ENCODE assay signal across 3 cellular contexts in the genomic region with DNA sequence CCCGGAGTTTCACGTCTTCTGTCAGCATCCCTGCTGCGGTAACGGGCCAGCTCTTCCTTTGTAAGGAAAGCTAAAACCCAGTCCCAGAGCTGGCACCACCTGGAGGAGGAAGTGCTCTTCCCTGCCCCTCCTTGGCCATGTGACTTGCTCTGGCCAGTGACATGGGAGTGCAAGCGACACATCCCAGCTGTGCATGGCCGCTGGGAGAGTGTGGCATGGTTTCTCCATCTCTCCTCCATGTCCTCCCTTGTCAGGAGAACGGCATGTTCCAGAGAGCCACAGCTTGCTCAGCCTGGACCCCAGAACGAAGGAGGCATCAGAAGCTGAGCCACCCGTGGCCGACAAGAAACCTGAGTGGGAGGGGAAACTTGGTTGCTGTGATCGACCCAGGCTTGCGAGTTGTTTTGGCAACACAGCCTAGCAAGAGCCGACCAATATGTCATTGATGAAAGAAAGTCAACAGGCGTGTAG.
TF ChIP-seq lines count a peak whose summit lies in the region.

No MANE protein-coding gene starts in this region.

TF ChIP-seq in A549, 52 proteins besides CTCF, POLR2A, EP300 and RAD21:
- TF ChIP-seq EHF (CRISPR knock-in tag; IDR thresholded peaks at IDR 0.05) = no peak
- TF ChIP-seq, protein P1, sequence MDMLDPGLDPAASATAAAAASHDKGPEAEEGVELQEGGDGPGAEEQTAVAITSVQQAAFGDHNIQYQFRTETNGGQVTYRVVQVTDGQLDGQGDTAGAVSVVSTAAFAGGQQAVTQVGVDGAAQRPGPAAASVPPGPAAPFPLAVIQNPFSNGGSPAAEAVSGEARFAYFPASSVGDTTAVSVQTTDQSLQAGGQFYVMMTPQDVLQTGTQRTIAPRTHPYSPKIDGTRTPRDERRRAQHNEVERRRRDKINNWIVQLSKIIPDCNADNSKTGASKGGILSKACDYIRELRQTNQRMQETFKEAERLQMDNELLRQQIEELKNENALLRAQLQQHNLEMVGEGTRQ (IDR thresholded peaks at IDR 0.05) = 0 out of 2 replicates have a peak, but pooled peaks have one; percentile 35

TF ChIP-seq in HCT116, 20 proteins besides CTCF, POLR2A, EP300 and RAD21:
- 0 out of 2 replicates have a peak, but pooled peaks have one; percentile 10 for TF ChIP-seq POLR2AphosphoS5 (IDR thresholded peaks at IDR 0.05; ENCODE audit: low read depth, low read length)
- no peak for TF ChIP-seq YY1 (IDR thresholded peaks at IDR 0.05; ENCODE audit: extremely low read depth, insufficient replicate concordance, low read depth, low read length)

TF ChIP-seq in HepG2, 621 proteins besides CTCF, POLR2A, EP300 and RAD21 (continues in another document):
- TF ChIP-seq ZNF343 (CRISPR knock-in tag; IDR thresholded peaks at IDR 0.05) (no peak), SATB2 (CRISPR knock-in tag; IDR thresholded peaks at IDR 0.05) (no peak), CREM (IDR thresholded peaks at IDR 0.05) (no peak), CREM (CRISPR knock-in tag; IDR thresholded peaks at IDR 0.05) (no peak), ATF1 (CRISPR knock-in tag; IDR thresholded peaks at IDR 0.05) (no peak), ATRX (CRISPR knock-in tag; IDR thresholded peaks at IDR 0.05; ENCODE audit: borderline replicate concordance) (no peak), HOXD1 (CRISPR knock-in tag; IDR thresholded peaks at IDR 0.05) (no peak), ZNF451 (CRISPR knock-in tag; IDR thresholded peaks at IDR 0.05) (0 out of 2 replicates have a peak, but pooled peaks have one; percentile 18), NFKB2 (CRISPR knock-in tag; IDR thresholded peaks at IDR 0.05; ENCODE audit: borderline replicate concordance) (no peak), ZKSCAN1 (IDR thresholded peaks at IDR 0.05; ENCODE audit: low read length) (no peak), GABPB1 (CRISPR knock-in tag; IDR thresholded peaks at IDR 0.05) (0 out of 2 replicates have a peak, but pooled peaks have one; percentile 17), NR2F2 (IDR thresholded peaks at IDR 0.05; ENCODE audit: borderline replicate concordance, low read depth) (no peak), NCOA1 (CRISPR knock-in tag; IDR thresholded peaks at IDR 0.05) (no peak), RNF2 (conservative IDR thresholded peaks at IDR 0.05; ENCODE audit: low read depth) (no peak), ZNF235 (CRISPR knock-in tag; IDR thresholded peaks at IDR 0.05; ENCODE audit: borderline replicate concordance) (no peak), CENPT (CRISPR knock-in tag; IDR thresholded peaks at IDR 0.05; ENCODE audit: low read depth) (no peak), ETV6 (CRISPR knock-in tag; conservative IDR thresholded peaks at IDR 0.05) (no peak), ZNF331 (CRISPR knock-in tag; IDR thresholded peaks at IDR 0.05) (0 out of 2 replicates have a peak, but pooled peaks have one; percentile 9), ZC3H13 (CRISPR knock-in tag; IDR thresholded peaks at IDR 0.05) (no peak), POLR2AphosphoS2 (IDR thresholded peaks at IDR 0.05; ENCODE audit: low read depth, low read length) (no peak), SSRP1 (CRISPR knock-in tag; IDR thresholded peaks at IDR 0.05) (no peak), TBP (CRISPR knock-in tag; IDR thresholded peaks at IDR 0.05) (no peak), KDM6A (CRISPR knock-in tag; IDR thresholded peaks at IDR 0.05; ENCODE audit: low read depth) (no peak), ZNF780A (CRISPR knock-in tag; IDR thresholded peaks at IDR 0.05) (no peak)
- TF ChIP-seq, protein P2, sequence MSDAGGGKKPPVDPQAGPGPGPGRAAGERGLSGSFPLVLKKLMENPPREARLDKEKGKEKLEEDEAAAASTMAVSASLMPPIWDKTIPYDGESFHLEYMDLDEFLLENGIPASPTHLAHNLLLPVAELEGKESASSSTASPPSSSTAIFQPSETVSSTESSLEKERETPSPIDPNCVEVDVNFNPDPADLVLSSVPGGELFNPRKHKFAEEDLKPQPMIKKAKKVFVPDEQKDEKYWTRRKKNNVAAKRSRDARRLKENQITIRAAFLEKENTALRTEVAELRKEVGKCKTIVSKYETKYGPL (CRISPR knock-in tag; IDR thresholded peaks at IDR 0.05) = no peak
- TF ChIP-seq, protein P3, sequence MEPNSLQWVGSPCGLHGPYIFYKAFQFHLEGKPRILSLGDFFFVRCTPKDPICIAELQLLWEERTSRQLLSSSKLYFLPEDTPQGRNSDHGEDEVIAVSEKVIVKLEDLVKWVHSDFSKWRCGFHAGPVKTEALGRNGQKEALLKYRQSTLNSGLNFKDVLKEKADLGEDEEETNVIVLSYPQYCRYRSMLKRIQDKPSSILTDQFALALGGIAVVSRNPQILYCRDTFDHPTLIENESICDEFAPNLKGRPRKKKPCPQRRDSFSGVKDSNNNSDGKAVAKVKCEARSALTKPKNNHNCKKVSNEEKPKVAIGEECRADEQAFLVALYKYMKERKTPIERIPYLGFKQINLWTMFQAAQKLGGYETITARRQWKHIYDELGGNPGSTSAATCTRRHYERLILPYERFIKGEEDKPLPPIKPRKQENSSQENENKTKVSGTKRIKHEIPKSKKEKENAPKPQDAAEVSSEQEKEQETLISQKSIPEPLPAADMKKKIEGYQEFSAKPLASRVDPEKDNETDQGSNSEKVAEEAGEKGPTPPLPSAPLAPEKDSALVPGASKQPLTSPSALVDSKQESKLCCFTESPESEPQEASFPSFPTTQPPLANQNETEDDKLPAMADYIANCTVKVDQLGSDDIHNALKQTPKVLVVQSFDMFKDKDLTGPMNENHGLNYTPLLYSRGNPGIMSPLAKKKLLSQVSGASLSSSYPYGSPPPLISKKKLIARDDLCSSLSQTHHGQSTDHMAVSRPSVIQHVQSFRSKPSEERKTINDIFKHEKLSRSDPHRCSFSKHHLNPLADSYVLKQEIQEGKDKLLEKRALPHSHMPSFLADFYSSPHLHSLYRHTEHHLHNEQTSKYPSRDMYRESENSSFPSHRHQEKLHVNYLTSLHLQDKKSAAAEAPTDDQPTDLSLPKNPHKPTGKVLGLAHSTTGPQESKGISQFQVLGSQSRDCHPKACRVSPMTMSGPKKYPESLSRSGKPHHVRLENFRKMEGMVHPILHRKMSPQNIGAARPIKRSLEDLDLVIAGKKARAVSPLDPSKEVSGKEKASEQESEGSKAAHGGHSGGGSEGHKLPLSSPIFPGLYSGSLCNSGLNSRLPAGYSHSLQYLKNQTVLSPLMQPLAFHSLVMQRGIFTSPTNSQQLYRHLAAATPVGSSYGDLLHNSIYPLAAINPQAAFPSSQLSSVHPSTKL (CRISPR knock-in tag; IDR thresholded peaks at IDR 0.05) = no peak
- TF ChIP-seq, protein P4, sequence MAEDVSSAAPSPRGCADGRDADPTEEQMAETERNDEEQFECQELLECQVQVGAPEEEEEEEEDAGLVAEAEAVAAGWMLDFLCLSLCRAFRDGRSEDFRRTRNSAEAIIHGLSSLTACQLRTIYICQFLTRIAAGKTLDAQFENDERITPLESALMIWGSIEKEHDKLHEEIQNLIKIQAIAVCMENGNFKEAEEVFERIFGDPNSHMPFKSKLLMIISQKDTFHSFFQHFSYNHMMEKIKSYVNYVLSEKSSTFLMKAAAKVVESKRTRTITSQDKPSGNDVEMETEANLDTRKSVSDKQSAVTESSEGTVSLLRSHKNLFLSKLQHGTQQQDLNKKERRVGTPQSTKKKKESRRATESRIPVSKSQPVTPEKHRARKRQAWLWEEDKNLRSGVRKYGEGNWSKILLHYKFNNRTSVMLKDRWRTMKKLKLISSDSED (CRISPR knock-in tag; IDR thresholded peaks at IDR 0.05) = no peak
- TF ChIP-seq, protein P5, sequence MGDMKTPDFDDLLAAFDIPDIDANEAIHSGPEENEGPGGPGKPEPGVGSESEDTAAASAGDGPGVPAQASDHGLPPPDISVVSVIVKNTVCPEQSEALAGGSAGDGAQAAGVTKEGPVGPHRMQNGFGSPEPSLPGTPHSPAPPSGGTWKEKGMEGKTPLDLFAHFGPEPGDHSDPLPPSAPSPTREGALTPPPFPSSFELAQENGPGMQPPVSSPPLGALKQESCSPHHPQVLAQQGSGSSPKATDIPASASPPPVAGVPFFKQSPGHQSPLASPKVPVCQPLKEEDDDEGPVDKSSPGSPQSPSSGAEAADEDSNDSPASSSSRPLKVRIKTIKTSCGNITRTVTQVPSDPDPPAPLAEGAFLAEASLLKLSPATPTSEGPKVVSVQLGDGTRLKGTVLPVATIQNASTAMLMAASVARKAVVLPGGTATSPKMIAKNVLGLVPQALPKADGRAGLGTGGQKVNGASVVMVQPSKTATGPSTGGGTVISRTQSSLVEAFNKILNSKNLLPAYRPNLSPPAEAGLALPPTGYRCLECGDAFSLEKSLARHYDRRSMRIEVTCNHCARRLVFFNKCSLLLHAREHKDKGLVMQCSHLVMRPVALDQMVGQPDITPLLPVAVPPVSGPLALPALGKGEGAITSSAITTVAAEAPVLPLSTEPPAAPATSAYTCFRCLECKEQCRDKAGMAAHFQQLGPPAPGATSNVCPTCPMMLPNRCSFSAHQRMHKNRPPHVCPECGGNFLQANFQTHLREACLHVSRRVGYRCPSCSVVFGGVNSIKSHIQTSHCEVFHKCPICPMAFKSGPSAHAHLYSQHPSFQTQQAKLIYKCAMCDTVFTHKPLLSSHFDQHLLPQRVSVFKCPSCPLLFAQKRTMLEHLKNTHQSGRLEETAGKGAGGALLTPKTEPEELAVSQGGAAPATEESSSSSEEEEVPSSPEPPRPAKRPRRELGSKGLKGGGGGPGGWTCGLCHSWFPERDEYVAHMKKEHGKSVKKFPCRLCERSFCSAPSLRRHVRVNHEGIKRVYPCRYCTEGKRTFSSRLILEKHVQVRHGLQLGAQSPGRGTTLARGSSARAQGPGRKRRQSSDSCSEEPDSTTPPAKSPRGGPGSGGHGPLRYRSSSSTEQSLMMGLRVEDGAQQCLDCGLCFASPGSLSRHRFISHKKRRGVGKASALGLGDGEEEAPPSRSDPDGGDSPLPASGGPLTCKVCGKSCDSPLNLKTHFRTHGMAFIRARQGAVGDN (CRISPR knock-in tag; IDR thresholded peaks at IDR 0.05) = peak; percentile 50; the same call in 1 of the 2 replicates
- TF ChIP-seq, protein P6, sequence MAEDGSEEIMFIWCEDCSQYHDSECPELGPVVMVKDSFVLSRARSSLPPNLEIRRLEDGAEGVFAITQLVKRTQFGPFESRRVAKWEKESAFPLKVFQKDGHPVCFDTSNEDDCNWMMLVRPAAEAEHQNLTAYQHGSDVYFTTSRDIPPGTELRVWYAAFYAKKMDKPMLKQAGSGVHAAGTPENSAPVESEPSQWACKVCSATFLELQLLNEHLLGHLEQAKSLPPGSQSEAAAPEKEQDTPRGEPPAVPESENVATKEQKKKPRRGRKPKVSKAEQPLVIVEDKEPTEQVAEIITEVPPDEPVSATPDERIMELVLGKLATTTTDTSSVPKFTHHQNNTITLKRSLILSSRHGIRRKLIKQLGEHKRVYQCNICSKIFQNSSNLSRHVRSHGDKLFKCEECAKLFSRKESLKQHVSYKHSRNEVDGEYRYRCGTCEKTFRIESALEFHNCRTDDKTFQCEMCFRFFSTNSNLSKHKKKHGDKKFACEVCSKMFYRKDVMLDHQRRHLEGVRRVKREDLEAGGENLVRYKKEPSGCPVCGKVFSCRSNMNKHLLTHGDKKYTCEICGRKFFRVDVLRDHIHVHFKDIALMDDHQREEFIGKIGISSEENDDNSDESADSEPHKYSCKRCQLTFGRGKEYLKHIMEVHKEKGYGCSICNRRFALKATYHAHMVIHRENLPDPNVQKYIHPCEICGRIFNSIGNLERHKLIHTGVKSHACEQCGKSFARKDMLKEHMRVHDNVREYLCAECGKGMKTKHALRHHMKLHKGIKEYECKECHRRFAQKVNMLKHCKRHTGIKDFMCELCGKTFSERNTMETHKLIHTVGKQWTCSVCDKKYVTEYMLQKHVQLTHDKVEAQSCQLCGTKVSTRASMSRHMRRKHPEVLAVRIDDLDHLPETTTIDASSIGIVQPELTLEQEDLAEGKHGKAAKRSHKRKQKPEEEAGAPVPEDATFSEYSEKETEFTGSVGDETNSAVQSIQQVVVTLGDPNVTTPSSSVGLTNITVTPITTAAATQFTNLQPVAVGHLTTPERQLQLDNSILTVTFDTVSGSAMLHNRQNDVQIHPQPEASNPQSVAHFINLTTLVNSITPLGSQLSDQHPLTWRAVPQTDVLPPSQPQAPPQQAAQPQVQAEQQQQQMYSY (CRISPR knock-in tag; IDR thresholded peaks at IDR 0.05) = no peak
- TF ChIP-seq, protein P7, sequence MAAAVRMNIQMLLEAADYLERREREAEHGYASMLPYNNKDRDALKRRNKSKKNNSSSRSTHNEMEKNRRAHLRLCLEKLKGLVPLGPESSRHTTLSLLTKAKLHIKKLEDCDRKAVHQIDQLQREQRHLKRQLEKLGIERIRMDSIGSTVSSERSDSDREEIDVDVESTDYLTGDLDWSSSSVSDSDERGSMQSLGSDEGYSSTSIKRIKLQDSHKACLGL (CRISPR knock-in tag; IDR thresholded peaks at IDR 0.05) = no peak
- TF ChIP-seq, protein P8, sequence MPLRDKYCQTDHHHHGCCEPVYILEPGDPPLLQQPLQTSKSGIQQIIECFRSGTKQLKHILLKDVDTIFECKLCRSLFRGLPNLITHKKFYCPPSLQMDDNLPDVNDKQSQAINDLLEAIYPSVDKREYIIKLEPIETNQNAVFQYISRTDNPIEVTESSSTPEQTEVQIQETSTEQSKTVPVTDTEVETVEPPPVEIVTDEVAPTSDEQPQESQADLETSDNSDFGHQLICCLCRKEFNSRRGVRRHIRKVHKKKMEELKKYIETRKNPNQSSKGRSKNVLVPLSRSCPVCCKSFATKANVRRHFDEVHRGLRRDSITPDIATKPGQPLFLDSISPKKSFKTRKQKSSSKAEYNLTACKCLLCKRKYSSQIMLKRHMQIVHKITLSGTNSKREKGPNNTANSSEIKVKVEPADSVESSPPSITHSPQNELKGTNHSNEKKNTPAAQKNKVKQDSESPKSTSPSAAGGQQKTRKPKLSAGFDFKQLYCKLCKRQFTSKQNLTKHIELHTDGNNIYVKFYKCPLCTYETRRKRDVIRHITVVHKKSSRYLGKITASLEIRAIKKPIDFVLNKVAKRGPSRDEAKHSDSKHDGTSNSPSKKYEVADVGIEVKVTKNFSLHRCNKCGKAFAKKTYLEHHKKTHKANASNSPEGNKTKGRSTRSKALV (CRISPR knock-in tag; IDR thresholded peaks at IDR 0.05) = no peak
- TF ChIP-seq, protein P9, sequence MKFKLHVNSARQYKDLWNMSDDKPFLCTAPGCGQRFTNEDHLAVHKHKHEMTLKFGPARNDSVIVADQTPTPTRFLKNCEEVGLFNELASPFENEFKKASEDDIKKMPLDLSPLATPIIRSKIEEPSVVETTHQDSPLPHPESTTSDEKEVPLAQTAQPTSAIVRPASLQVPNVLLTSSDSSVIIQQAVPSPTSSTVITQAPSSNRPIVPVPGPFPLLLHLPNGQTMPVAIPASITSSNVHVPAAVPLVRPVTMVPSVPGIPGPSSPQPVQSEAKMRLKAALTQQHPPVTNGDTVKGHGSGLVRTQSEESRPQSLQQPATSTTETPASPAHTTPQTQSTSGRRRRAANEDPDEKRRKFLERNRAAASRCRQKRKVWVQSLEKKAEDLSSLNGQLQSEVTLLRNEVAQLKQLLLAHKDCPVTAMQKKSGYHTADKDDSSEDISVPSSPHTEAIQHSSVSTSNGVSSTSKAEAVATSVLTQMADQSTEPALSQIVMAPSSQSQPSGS (CRISPR knock-in tag; IDR thresholded peaks at IDR 0.05) = no peak
- TF ChIP-seq, protein P10, sequence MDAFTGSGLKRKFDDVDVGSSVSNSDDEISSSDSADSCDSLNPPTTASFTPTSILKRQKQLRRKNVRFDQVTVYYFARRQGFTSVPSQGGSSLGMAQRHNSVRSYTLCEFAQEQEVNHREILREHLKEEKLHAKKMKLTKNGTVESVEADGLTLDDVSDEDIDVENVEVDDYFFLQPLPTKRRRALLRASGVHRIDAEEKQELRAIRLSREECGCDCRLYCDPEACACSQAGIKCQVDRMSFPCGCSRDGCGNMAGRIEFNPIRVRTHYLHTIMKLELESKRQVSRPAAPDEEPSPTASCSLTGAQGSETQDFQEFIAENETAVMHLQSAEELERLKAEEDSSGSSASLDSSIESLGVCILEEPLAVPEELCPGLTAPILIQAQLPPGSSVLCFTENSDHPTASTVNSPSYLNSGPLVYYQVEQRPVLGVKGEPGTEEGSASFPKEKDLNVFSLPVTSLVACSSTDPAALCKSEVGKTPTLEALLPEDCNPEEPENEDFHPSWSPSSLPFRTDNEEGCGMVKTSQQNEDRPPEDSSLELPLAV (CRISPR knock-in tag; conservative IDR thresholded peaks at IDR 0.05; ENCODE audit: low read depth) = no peak
